1 cellular context compared by ENCODE assay signal in the genomic region with DNA sequence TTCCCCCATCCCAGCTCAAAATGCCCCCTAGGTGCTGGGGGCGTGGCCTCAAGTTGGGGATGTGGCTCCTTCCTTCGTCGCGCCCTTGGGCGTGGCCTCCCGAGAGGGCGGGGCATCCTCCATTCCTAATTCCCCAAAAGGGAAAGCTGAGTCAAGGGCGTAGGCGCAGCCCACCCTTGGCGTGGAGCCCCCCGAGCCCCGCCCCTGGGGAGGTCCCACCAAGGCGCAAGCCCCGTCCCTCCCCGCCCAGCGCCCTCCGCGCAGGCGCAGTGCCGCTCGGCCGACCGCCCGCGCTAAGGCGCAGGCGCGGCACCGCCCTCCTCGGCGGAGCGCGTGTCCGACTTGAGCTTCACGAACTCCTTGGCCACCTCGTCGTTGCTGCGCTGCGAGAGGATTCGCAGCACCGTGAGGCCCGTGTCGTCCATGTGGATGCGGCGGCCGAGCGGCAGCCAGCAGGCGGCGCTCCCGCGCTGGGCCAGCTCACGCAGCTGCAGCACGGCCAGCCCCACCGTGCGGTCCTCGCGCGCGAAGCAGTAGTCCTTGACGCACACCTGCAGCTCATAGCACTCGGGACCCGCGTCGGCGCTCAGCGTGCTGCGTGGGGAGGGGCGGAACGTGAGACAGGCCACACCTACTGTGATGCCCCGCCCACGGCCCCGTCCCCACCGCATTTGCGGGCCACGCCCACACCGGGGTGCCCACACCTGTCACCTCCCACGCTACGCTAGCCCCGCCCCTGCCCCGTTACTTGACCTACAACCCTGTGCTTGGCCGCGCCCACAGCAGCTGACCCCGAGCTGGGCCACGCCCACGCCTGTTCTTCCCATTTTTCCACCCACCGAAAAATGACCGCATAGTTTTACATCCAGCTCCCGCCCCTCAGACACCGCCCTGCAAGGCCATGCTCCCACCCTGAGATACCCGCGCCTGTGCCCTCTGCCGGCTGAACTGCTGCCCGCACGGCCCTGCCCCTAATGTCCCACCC.
A peak's percentile ranks its signal among the peaks of the same experiment; 100 is the strongest.
TF ChIP-seq lines count a peak whose summit lies in the region.

No MANE protein-coding gene starts in this region.

TF ChIP-seq in HEK293, 187 proteins besides CTCF, POLR2A, EP300 and RAD21 (continued from another document):
- TF ChIP-seq, protein P1, sequence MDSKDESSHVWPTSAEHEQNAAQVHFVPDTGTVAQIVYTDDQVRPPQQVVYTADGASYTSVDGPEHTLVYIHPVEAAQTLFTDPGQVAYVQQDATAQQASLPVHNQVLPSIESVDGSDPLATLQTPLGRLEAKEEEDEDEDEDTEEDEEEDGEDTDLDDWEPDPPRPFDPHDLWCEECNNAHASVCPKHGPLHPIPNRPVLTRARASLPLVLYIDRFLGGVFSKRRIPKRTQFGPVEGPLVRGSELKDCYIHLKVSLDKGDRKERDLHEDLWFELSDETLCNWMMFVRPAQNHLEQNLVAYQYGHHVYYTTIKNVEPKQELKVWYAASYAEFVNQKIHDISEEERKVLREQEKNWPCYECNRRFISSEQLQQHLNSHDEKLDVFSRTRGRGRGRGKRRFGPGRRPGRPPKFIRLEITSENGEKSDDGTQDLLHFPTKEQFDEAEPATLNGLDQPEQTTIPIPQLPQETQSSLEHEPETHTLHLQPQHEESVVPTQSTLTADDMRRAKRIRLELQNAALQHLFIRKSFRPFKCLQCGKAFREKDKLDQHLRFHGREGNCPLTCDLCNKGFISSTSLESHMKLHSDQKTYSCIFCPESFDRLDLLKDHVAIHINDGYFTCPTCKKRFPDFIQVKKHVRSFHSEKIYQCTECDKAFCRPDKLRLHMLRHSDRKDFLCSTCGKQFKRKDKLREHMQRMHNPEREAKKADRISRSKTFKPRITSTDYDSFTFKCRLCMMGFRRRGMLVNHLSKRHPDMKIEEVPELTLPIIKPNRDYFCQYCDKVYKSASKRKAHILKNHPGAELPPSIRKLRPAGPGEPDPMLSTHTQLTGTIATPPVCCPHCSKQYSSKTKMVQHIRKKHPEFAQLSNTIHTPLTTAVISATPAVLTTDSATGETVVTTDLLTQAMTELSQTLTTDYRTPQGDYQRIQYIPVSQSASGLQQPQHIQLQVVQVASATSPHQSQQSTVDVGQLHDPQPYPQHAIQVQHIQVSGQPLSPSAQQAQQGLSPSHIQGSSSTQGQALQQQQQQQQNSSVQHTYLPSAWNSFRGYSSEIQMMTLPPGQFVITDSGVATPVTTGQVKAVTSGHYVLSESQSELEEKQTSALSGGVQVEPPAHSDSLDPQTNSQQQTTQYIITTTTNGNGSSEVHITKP (tag by site-specific recombination; IDR thresholded peaks at IDR 0.05): peak; percentile 47; the same call in 1 of the 2 replicates
- TF ChIP-seq KLF9 (tag by site-specific recombination; IDR thresholded peaks at IDR 0.05; ENCODE audit: low read depth) (peak; percentile 99), KLF1 (tag by site-specific recombination; IDR thresholded peaks at IDR 0.05) (peak; percentile 100), ZNF777 (tag by site-specific recombination; IDR thresholded peaks at IDR 0.05; ENCODE audit: borderline replicate concordance) (no peak; the same call in 1 of the 2 replicates)
- TF ChIP-seq, protein P2, sequence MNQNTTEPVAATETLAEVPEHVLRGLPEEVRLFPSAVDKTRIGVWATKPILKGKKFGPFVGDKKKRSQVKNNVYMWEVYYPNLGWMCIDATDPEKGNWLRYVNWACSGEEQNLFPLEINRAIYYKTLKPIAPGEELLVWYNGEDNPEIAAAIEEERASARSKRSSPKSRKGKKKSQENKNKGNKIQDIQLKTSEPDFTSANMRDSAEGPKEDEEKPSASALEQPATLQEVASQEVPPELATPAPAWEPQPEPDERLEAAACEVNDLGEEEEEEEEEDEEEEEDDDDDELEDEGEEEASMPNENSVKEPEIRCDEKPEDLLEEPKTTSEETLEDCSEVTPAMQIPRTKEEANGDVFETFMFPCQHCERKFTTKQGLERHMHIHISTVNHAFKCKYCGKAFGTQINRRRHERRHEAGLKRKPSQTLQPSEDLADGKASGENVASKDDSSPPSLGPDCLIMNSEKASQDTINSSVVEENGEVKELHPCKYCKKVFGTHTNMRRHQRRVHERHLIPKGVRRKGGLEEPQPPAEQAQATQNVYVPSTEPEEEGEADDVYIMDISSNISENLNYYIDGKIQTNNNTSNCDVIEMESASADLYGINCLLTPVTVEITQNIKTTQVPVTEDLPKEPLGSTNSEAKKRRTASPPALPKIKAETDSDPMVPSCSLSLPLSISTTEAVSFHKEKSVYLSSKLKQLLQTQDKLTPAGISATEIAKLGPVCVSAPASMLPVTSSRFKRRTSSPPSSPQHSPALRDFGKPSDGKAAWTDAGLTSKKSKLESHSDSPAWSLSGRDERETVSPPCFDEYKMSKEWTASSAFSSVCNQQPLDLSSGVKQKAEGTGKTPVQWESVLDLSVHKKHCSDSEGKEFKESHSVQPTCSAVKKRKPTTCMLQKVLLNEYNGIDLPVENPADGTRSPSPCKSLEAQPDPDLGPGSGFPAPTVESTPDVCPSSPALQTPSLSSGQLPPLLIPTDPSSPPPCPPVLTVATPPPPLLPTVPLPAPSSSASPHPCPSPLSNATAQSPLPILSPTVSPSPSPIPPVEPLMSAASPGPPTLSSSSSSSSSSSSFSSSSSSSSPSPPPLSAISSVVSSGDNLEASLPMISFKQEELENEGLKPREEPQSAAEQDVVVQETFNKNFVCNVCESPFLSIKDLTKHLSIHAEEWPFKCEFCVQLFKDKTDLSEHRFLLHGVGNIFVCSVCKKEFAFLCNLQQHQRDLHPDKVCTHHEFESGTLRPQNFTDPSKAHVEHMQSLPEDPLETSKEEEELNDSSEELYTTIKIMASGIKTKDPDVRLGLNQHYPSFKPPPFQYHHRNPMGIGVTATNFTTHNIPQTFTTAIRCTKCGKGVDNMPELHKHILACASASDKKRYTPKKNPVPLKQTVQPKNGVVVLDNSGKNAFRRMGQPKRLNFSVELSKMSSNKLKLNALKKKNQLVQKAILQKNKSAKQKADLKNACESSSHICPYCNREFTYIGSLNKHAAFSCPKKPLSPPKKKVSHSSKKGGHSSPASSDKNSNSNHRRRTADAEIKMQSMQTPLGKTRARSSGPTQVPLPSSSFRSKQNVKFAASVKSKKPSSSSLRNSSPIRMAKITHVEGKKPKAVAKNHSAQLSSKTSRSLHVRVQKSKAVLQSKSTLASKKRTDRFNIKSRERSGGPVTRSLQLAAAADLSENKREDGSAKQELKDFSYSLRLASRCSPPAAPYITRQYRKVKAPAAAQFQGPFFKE (tag by site-specific recombination; IDR thresholded peaks at IDR 0.05; ENCODE audit: borderline replicate concordance): no peak
- TF ChIP-seq, protein P3, sequence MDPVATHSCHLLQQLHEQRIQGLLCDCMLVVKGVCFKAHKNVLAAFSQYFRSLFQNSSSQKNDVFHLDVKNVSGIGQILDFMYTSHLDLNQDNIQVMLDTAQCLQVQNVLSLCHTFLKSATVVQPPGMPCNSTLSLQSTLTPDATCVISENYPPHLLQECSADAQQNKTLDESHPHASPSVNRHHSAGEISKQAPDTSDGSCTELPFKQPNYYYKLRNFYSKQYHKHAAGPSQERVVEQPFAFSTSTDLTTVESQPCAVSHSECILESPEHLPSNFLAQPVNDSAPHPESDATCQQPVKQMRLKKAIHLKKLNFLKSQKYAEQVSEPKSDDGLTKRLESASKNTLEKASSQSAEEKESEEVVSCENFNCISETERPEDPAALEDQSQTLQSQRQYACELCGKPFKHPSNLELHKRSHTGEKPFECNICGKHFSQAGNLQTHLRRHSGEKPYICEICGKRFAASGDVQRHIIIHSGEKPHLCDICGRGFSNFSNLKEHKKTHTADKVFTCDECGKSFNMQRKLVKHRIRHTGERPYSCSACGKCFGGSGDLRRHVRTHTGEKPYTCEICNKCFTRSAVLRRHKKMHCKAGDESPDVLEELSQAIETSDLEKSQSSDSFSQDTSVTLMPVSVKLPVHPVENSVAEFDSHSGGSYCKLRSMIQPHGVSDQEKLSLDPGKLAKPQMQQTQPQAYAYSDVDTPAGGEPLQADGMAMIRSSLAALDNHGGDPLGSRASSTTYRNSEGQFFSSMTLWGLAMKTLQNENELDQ (tag by site-specific recombination; IDR thresholded peaks at IDR 0.05; ENCODE audit: low read depth): no peak
- TF ChIP-seq, protein P4, sequence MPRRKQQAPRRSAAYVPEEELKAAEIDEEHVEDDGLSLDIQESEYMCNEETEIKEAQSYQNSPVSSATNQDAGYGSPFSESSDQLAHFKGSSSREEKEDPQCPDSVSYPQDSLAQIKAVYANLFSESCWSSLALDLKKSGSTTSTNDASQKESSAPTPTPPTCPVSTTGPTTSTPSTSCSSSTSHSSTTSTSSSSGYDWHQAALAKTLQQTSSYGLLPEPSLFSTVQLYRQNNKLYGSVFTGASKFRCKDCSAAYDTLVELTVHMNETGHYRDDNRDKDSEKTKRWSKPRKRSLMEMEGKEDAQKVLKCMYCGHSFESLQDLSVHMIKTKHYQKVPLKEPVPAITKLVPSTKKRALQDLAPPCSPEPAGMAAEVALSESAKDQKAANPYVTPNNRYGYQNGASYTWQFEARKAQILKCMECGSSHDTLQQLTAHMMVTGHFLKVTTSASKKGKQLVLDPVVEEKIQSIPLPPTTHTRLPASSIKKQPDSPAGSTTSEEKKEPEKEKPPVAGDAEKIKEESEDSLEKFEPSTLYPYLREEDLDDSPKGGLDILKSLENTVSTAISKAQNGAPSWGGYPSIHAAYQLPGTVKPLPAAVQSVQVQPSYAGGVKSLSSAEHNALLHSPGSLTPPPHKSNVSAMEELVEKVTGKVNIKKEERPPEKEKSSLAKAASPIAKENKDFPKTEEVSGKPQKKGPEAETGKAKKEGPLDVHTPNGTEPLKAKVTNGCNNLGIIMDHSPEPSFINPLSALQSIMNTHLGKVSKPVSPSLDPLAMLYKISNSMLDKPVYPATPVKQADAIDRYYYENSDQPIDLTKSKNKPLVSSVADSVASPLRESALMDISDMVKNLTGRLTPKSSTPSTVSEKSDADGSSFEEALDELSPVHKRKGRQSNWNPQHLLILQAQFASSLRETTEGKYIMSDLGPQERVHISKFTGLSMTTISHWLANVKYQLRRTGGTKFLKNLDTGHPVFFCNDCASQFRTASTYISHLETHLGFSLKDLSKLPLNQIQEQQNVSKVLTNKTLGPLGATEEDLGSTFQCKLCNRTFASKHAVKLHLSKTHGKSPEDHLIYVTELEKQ (tag by site-specific recombination; IDR thresholded peaks at IDR 0.05; ENCODE audit: borderline replicate concordance): no peak
